ENCODE assay signal across 22 cellular contexts in genomic region chr2:111688501-111688900, GRCh38.
"Had no signal": no experiment of that assay in that cellular context is flagged by ENCODE, and none has a peak within 500 bp of the region (broad histone marks: within the 10 kb centered on the region; RNA-seq: fewer than 3 reads in every experiment).

No MANE protein-coding gene starts in this region.

- H3K9me3 ChIP-seq: left ventricle myocardium inferior, lower lobe of right lung, ovary, suprapubic skin, thyroid gland, uterus had no signal

- H3K4me1 ChIP-seq: left ventricle myocardium inferior, lower lobe of right lung, uterus had no signal

- H3K27me3 ChIP-seq: hepatocyte, ovary, suprapubic skin, thyroid gland, uterus had no signal

- DNase-seq: effector CD4-positive, alpha-beta T cell; endodermal cell; erythroblast; foreskin melanocyte; head of caudate nucleus; kidney; left cardiac atrium; left ventricle myocardium inferior; lower lobe of right lung; mesendoderm; naive B cell; nephron progenitor cell; ovary; right cardiac atrium; stimulated activated CD4-positive, alpha-beta T cell treated with anti-CD3 and anti-CD28 coated beads, Interleukin-12 subunit alpha, Interleukin-12 subunit beta, amount 100 ng/mL, for 4 hours; stimulated activated naive CD8-positive, alpha-beta T cell treated with anti-CD3 and anti-CD28 coated beads, Interleukin-15, Interleukin-2, amounts not matched to agents 100 U/mL and 50 U/mL, for 24 hours; thyroid gland; uterus had no signal

- H3K36me3 ChIP-seq: left ventricle myocardium inferior, lower lobe of right lung, ovary, suprapubic skin, thyroid gland, uterus had no signal

- H3K27ac ChIP-seq: coronary artery, hepatocyte, left ventricle myocardium inferior, lower lobe of right lung, ovary, suprapubic skin, thyroid gland, uterus had no signal

- ATAC-seq: left cardiac atrium; lower lobe of right lung; right cardiac atrium; stimulated activated naive CD8-positive, alpha-beta T cell treated with anti-CD3 and anti-CD28 coated beads, Interleukin-15, Interleukin-2, amounts not matched to agents 100 U/mL and 50 U/mL, for 24 hours had no signal

- H3K4me2 ChIP-seq: hepatocyte had no signal

- H3K4me3 ChIP-seq: coronary artery, hepatocyte, left ventricle myocardium inferior, lower lobe of right lung, ovary, skin epidermis, suprapubic skin, thyroid gland, uterus had no signal

- H2AFZ ChIP-seq: hepatocyte had no signal
